ENCODE assay signal across 10 cellular contexts in the genomic region with DNA sequence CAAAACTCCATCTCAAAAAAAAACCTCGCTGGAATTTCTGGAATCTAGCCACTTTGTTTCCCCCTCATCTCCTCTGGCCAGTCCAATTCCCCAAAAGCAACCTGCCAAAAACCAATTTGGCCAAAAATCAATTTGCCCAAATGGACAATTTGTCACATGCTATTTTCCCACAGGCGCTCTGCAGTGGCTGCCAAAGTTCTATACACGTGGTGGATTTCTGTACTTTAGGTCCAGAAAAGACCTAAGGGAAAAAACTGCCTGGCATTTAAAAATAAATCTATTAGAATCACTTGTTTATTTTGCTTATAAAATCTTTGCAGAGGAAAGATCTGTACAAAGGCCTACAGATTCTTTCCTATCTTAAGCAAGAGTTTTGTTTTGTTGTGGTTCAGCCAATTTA.
DNase-seq lines count a peak whose midpoint lies in the region; ATAC-seq and TF ChIP-seq lines count a peak whose summit lies in the region.
"Had no signal": no experiment of that assay in that cellular context is flagged by ENCODE, and none has a peak within 500 bp of the region (broad histone marks: within the 10 kb centered on the region; RNA-seq: fewer than 3 reads in every experiment).

No MANE protein-coding gene starts in this region.

- TF ChIP-seq POLR2A in gastrocnemius medialis (IDR thresholded peaks at IDR 0.05) = no peak

- DNase-seq in G401 (ENCODE audit: low spot score) (peak; percentile 39), cerebellar cortex (ENCODE audit: low spot score) (peak; percentile 37), gastrocnemius medialis (no peak), ecto neural progenitor cell (ENCODE audit: low spot score) (no peak), MV-4-11 (lab: John Stamatoyannopoulos, UW) (no peak), GDM1 (lab: John Stamatoyannopoulos, UW) (no peak)
- DNase-seq: cortex of kidney, NCI-H2227 treated with DMSO at 0.1 percent for 48 hours had no signal

- peak overlapping the region; percentile 44 for H2AFZ ChIP-seq in SU-DHL-6 (ENCODE audit: low read depth, low read length, severe bottlenecking)

- H3K36me3 ChIP-seq in SU-DHL-6 (ENCODE audit: low read length) (no peaks in the 10 kb centered on the region), gastrocnemius medialis (peaks cover 0 to 68% of the 10 kb centered on the region in 2 donors)

- H3K27ac ChIP-seq in SU-DHL-6 (ENCODE audit: low read depth, low read length) (peak overlapping the region; percentile 72), gastrocnemius medialis (peak overlapping the region; percentile 34 to 64 (median 50))
- H3K27ac ChIP-seq: RWPE1 had no signal

- H3K9me3 ChIP-seq in SU-DHL-6 (ENCODE audit: insufficient read depth, low read length) (peaks cover 7% of the 10 kb centered on the region; the same call in 1 of the 2 replicates), gastrocnemius medialis (no peaks in the 10 kb centered on the region)

- H3K4me3 ChIP-seq in SU-DHL-6 (ENCODE audit: insufficient read depth, low read length, poor library complexity, severe bottlenecking) = no peak overlapping the region
- H3K4me3 ChIP-seq in gastrocnemius medialis = no peak overlapping the region

- H3K4me1 ChIP-seq in gastrocnemius medialis = no peaks in the 10 kb centered on the region

- intact Hi-C loops in gastrocnemius medialis (cut with DNase I; ENCODE audit: low total_unique reads) = loop anchor here (5.0 to 10.0 kb wide), 2 partner anchors 36 to 846 kb away; no protein-coding TSS in a partner anchor

- TF ChIP-seq CTCF in SU-DHL-6 (IDR thresholded peaks at IDR 0.05; ENCODE audit: insufficient read depth, low read length, poor library complexity, severe bottlenecking) = no peak
- TF ChIP-seq CTCF in gastrocnemius medialis (IDR thresholded peaks at IDR 0.05 in 4 of 5, conservative IDR thresholded peaks at IDR 0.05 in 1 of 5) = no peak

- H3K4me2 ChIP-seq in SU-DHL-6 (ENCODE audit: low read depth, low read length, poor library complexity, severe bottlenecking) = peak overlapping the region; percentile 61

- no peaks in the 10 kb centered on the region for H3K9me2 ChIP-seq in SU-DHL-6 (replicated peaks; ENCODE audit: insufficient read depth, low read length)

- in situ Hi-C loops in G401 (cut with HindIII; ENCODE audit: low sequenced_read_pairs) (no loop called here), gastrocnemius medialis (cut with MboI; ENCODE audit: low sequenced_read_pairs in 4 of 4) (no loop called here)

- peak overlapping the region; percentile 38 for H3K9ac ChIP-seq in SU-DHL-6 (ENCODE audit: low read length)

- no peak for ATAC-seq in gastrocnemius medialis

- H3K27me3 ChIP-seq in SU-DHL-6 (ENCODE audit: low read length) (no peaks in the 10 kb centered on the region), gastrocnemius medialis (no peaks in the 10 kb centered on the region)

- H3K79me2 ChIP-seq in SU-DHL-6 (ENCODE audit: insufficient read depth, low read length) = no peaks in the 10 kb centered on the region

- no peaks in the 10 kb centered on the region; the same call in 1 of the 2 replicates for H3F3A ChIP-seq in SU-DHL-6 (ENCODE audit: insufficient read depth)

- no peaks in the 10 kb centered on the region for H4K20me1 ChIP-seq in SU-DHL-6 (ENCODE audit: low read depth, low read length)

Comparison
In these comparisons a context has a peak if more than half of its experiments do, and no peak if none do; other contexts are left out.
1. DNase-seq: peak in G401 (single experiment) and cerebellar cortex (single experiment); none in gastrocnemius medialis (0 of 2), ecto neural progenitor cell (single experiment), MV-4-11 (single experiment) and GDM1 (single experiment).